Comparison of ENCODE assay signal across 8 cellular contexts in the genomic region with DNA sequence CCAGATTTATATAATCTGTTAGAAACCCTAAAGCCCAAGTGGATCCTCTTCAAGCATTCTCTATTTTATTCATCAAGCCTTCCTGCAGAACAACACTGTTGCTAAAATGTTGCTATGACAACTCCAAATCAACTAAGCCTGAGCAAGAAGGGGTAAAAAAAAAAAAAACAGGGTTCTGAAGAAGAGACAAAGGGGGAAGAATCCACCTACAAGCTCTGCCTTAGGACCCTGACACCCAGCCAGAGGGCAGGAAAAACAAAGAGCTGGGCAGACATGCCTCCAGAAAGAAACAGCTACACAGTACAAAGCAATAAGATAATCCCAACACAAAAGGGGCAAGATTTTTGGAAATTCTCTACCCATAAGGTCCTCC. TPM values are rescaled to one million over a fixed set of nuclear protein-coding genes. Genes with fewer than 3 reads are reported as not detected.
A peak's percentile ranks its signal among the peaks of the same experiment; 100 is the strongest.
DNase-seq lines count a peak whose midpoint lies in the region; ATAC-seq, FAIRE-seq and TF ChIP-seq lines count a peak whose summit lies in the region.

No MANE protein-coding gene starts in this region.

- H3K4me3 ChIP-seq in BJ (ENCODE audit: low read depth, low read length) (peak overlapping the region; percentile 70), LNCaP clone FGC (ENCODE audit: low read depth, low read length) (peak overlapping the region; percentile 94), dorsolateral prefrontal cortex (peak overlapping the region; percentile 62 to 98 (median 92))

- H3K36me3 ChIP-seq in BJ (ENCODE audit: control insufficient read depth, insufficient read depth, low read length) = peaks cover 22% of the 10 kb centered on the region

- intact Hi-C loops in dorsolateral prefrontal cortex (cut with DNase I) = loop anchor here (10.0 kb wide), 2 partner anchors 110 to 350 kb away; partner anchors contain the start of genes UFC1 (in 1 of the 2) and USP21 (in 1 of the 2)
- intact Hi-C loops in natural killer cell (cut with micrococcal nuclease) = loop anchor here (2.0 kb wide), 1 partner anchor 24 kb away; the partner anchor contains the start of gene F11R

- peaks cover 37 to 73% of the 10 kb centered on the region in 2 donors for H3K4me1 Mint-ChIP-seq in natural killer cell

- no peaks in the 10 kb centered on the region for H3K9me3 Mint-ChIP-seq in natural killer cell

- CTCF ChIA-PET in BJ (lab: Yijun Ruan, JAX) = interaction anchor here (1.2 to 4.5 kb wide), 6 partner anchors 8 to 94 kb away, joined by 3 to 46 read pairs (median 4); partner anchors contain the start of genes KLHDC9 and NECTIN4

- ATAC-seq in natural killer cell = no peak
- ATAC-seq in HG02763 (IDR thresholded peaks at IDR 0.05; ENCODE audit: unreplicated experiment) = no peak

- H3K27me3 Mint-ChIP-seq in natural killer cell (ENCODE audit: low read depth in 2 of 2) = no peaks in the 10 kb centered on the region

- peak overlapping the region; percentile 97 for H3K4me3 Mint-ChIP-seq in natural killer cell

- H3K27ac ChIP-seq in dorsolateral prefrontal cortex = peak overlapping the region in 55 of 59 donors; percentile 26 to 100 (median 98)

- DNase-seq in BJ (ENCODE audit: low read depth) (no peak), LNCaP clone FGC (ENCODE audit: low read depth) (no peak), dorsolateral prefrontal cortex (no peak), natural killer cell (no peak), dedifferentiated amniotic fluid mesenchymal stem cell (ENCODE audit: extremely low spot score) (no peak), HTR-8/SVneo (ENCODE audit: insufficient read length, low spot score) (no peak), GM10266 (ENCODE audit: extremely low spot score) (no peak)

- H3K27me3 ChIP-seq in BJ (ENCODE audit: control insufficient read depth, insufficient read depth, low read length) (no peaks in the 10 kb centered on the region), dorsolateral prefrontal cortex (no peaks in the 10 kb centered on the region)

- FAIRE-seq in HTR-8/SVneo (lab: Jason Lieb, UNC) = no peak

- H3K27ac Mint-ChIP-seq in natural killer cell = peak overlapping the region; percentile 98 to 99

- TF ChIP-seq CTCF in BJ (IDR thresholded peaks at IDR 0.05; ENCODE audit: insufficient read depth, low read depth, low read length) (no peak), LNCaP clone FGC (IDR thresholded peaks at IDR 0.05; ENCODE audit: control insufficient read depth, extremely low read depth, insufficient read depth) (no peak), dorsolateral prefrontal cortex (IDR thresholded peaks at IDR 0.05 in 54 of 56, conservative IDR thresholded peaks at IDR 0.05 in 2 of 56; ENCODE audit: low read depth in 1 of 56, partially characterized antibody in 56 of 56) (peak in 1 of 56 donors; percentile 2), natural killer cell (IDR thresholded peaks at IDR 0.05) (no peak), GM10266 (IDR thresholded peaks at IDR 0.05; ENCODE audit: control insufficient read depth, insufficient read depth, low read depth, missing control alignments) (no peak)

- H3K36me3 Mint-ChIP-seq in natural killer cell = no peaks in the 10 kb centered on the region

- POLR2A ChIA-PET in BJ (lab: Charles Lee) = no interaction called here

RNA-seq across cellular contexts. Expression of gene USF1, which starts 1.3 kb away (rescaled TPM):
- polyA plus RNA-seq in BJ (2011; rRNA removed) = 33.0 and 40.4 TPM in 2 replicates
- polyA minus RNA-seq in BJ (2011; rRNA and poly(A)+ RNA removed) = 57.8 and 93.4 TPM in 2 replicates
- total RNA-seq in dorsolateral prefrontal cortex (10 to 100 TPM; 46.0 to 87.0 (median 63.2) TPM), natural killer cell (100 to 1,000 TPM; 113 to 121 (median 114) TPM)

RNA-seq across cellular contexts. Expression of gene TSTD1, which starts 5.8 kb away (rescaled TPM):
- polyA plus RNA-seq in BJ (2011; rRNA removed) = 0.22 and 0.26 TPM in 2 replicates
- polyA minus RNA-seq in BJ (2011; rRNA and poly(A)+ RNA removed) = 0.41 TPM in 1 of 2 replicates, not detected in the other
- total RNA-seq in dorsolateral prefrontal cortex (10 to 100 TPM in 115 of 120 experiments, 1 to 10 TPM in 5; 5.0 to 39.7 (median 19.9) TPM), natural killer cell (10 to 100 TPM; 31.8 to 36.3 (median 34.3) TPM)

RNA-seq across cellular contexts. Expression of gene F11R, which starts 23.6 kb away (rescaled TPM):
- polyA plus RNA-seq in BJ (2011; rRNA removed) = 1.3 and 1.8 TPM in 2 replicates
- 0.33 and 0.46 TPM in 2 replicates for polyA minus RNA-seq in BJ (2011; rRNA and poly(A)+ RNA removed)
- total RNA-seq in dorsolateral prefrontal cortex = 10 to 100 TPM in 50 of 120 experiments, 1 to 10 TPM in 70; 3.7 to 25.4 (median 8.9) TPM
- 10 to 100 TPM; 27.8 to 34.6 (median 30.2) TPM for total RNA-seq in natural killer cell

RNA-seq across cellular contexts. Expression of gene ARHGAP30, which starts 25.2 kb away (rescaled TPM):
- not detected in 2 replicates for polyA plus RNA-seq in BJ (2011; rRNA removed)
- polyA minus RNA-seq in BJ (2011; rRNA and poly(A)+ RNA removed) = 0.05 TPM in 1 of 2 replicates, not detected in the other
- 10 to 100 TPM in 1 of 120 experiments, 1 to 10 TPM in 116, under 1 TPM in 3; 0.67 to 13.9 (median 3.2) TPM for total RNA-seq in dorsolateral prefrontal cortex
- total RNA-seq in natural killer cell = 100 to 1,000 TPM; 246 to 310 (median 272) TPM

RNA-seq across cellular contexts. Expression of gene NECTIN4, which starts 44.8 kb away (rescaled TPM):
- polyA plus RNA-seq in BJ (2011; rRNA removed) = 0.05 TPM in 1 of 2 replicates, not detected in the other
- polyA minus RNA-seq in BJ (2011; rRNA and poly(A)+ RNA removed) = 0.14 TPM in 1 of 2 replicates, not detected in the other
- 1 to 10 TPM in 1 of 120 experiments, under 1 TPM in 3, not detected in 116; 0.14 to 1.1 (median 0.23) TPM for total RNA-seq in dorsolateral prefrontal cortex
- under 1 TPM in 2 of 3 donors, not detected in 1; 0.07 to 0.09 TPM for total RNA-seq in natural killer cell
